In the genomic region with DNA sequence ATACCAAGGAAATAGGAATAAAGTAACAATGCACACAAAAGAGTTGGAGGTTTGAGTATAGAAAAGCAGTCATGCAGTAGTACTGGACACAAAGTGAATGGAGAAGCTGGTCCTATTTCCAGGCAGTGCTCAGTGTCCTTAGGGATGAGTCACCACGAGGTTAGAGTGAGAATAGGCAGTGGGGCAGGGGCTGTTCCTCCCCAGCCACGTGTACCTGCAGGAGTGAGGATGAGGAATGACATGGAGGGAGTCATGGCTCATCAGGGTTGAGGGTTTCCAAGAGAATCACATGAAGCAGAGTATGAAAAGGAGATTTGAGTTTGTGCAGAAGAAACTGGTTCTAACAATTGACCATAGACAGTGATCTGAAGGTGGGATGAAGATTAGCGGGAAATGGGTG, we compare ENCODE assay signal across 8 cellular contexts.
"Had no signal": no experiment of that assay in that cellular context is flagged by ENCODE, and none has a peak within 500 bp of the region (broad histone marks: within the 10 kb centered on the region; RNA-seq: fewer than 3 reads in every experiment).

No MANE protein-coding gene starts in this region.

- H3K4me3 ChIP-seq: GM12878 had no signal

- FAIRE-seq: G401.6, GM12878, GM12891, GM12892, GM18507, GM19239 had no signal

- DNase-seq: GDM1, GF-D8 had no signal

- ATAC-seq: GM12878 had no signal
